Comparison of ENCODE assay signal across 3 cellular contexts in genomic region chr11:9448576-9449352, GRCh38.
TF ChIP-seq lines count a peak whose summit lies in the region.

No MANE protein-coding gene starts in this region.

TF ChIP-seq in HepG2, 621 proteins besides CTCF, POLR2A, EP300 and RAD21:
- TF ChIP-seq ZNF772 (CRISPR knock-in tag; IDR thresholded peaks at IDR 0.05) (no peak), ZNF704 (CRISPR knock-in tag; IDR thresholded peaks at IDR 0.05; ENCODE audit: borderline replicate concordance) (no peak), ISX (CRISPR knock-in tag; conservative IDR thresholded peaks at IDR 0.05) (no peak), RXRA (CRISPR knock-in tag; IDR thresholded peaks at IDR 0.05) (no peak), DNMT3B (CRISPR knock-in tag; conservative IDR thresholded peaks at IDR 0.05) (no peak), EED (CRISPR knock-in tag; IDR thresholded peaks at IDR 0.05) (no peak), ZSCAN30 (CRISPR knock-in tag; IDR thresholded peaks at IDR 0.05) (no peak), MLXIP (CRISPR knock-in tag; IDR thresholded peaks at IDR 0.05; ENCODE audit: borderline replicate concordance) (no peak), DR1 (CRISPR knock-in tag; IDR thresholded peaks at IDR 0.05) (no peak), JUND (CRISPR knock-in tag; IDR thresholded peaks at IDR 0.05) (no peak), PCBP2 (optimal IDR thresholded peaks at IDR 0.05; ENCODE audit: low read depth, low read length, poor library complexity, severe bottlenecking) (no peak), HOXA3 (CRISPR knock-in tag; IDR thresholded peaks at IDR 0.05) (no peak), MEF2D (CRISPR knock-in tag; IDR thresholded peaks at IDR 0.05) (no peak), HIVEP1 (CRISPR knock-in tag; IDR thresholded peaks at IDR 0.05) (no peak), ZNF441 (CRISPR knock-in tag; IDR thresholded peaks at IDR 0.05; ENCODE audit: borderline replicate concordance) (no peak)

TF ChIP-seq in WTC11, 78 proteins besides CTCF, POLR2A, EP300 and RAD21:
- TF ChIP-seq JAZF1 (CRISPR knock-in tag; IDR thresholded peaks at IDR 0.05): no peak
- TF ChIP-seq ZNF317 (CRISPR knock-in tag; IDR thresholded peaks at IDR 0.05; ENCODE audit: borderline replicate concordance, low read depth): no peak
- TF ChIP-seq USF2 (CRISPR knock-in tag; IDR thresholded peaks at IDR 0.05): no peak
- TF ChIP-seq CREB1 (CRISPR knock-in tag; IDR thresholded peaks at IDR 0.05): no peak
- TF ChIP-seq CBFB (CRISPR knock-in tag; IDR thresholded peaks at IDR 0.05; ENCODE audit: low read depth): no peak
- no peak for TF ChIP-seq NR1H2 (CRISPR knock-in tag; IDR thresholded peaks at IDR 0.05)
- TF ChIP-seq MLX (CRISPR knock-in tag; IDR thresholded peaks at IDR 0.05): no peak
- no peak for TF ChIP-seq ERG (CRISPR knock-in tag; IDR thresholded peaks at IDR 0.05)
- no peak for TF ChIP-seq ZNF396 (CRISPR knock-in tag; IDR thresholded peaks at IDR 0.05; ENCODE audit: borderline replicate concordance)
- TF ChIP-seq FOXP1 (CRISPR knock-in tag; IDR thresholded peaks at IDR 0.05; ENCODE audit: borderline replicate concordance): no peak
- TF ChIP-seq SMAD4 (CRISPR knock-in tag; IDR thresholded peaks at IDR 0.05): no peak
- TF ChIP-seq NR3C1 (CRISPR knock-in tag; conservative IDR thresholded peaks at IDR 0.05; ENCODE audit: low read depth): no peak

TF ChIP-seq in H1, 55 proteins besides CTCF, POLR2A, EP300 and RAD21:
- TF ChIP-seq POLR2AphosphoS5 (IDR thresholded peaks at IDR 0.05; ENCODE audit: low read depth, low read length) (peak; percentile 48; the same call in 1 of the 2 replicates), SP4 (IDR thresholded peaks at IDR 0.05; ENCODE audit: low read length) (no peak)
